7 cellular contexts compared by ENCODE assay signal in genomic region chr7:43311694-43312093, GRCh38.
"Had no signal": no experiment of that assay in that cellular context is flagged by ENCODE, and none has a peak within 500 bp of the region (broad histone marks: within the 10 kb centered on the region; RNA-seq: fewer than 3 reads in every experiment).

No MANE protein-coding gene starts in this region.

- H3K27ac Mint-ChIP-seq: GM23338 had no signal

- H3K9me3 Mint-ChIP-seq: GM23338, H9 had no signal

- ATAC-seq: GM23338 had no signal

- H2AFZ ChIP-seq: GM23338 had no signal

- H3K4me2 ChIP-seq: GM23338 had no signal

- H3K4me3 Mint-ChIP-seq: GM23338, H9 had no signal

- DNase-seq: H9, HCEC 1CT, IMR-90 had no signal

- FAIRE-seq: H1, H54, HTR-8/SVneo had no signal

- H3K4me3 ChIP-seq: GM23338 had no signal
